8 cellular contexts compared by ENCODE assay signal in genomic region chr17:42744806-42745617, GRCh38. TPM values are rescaled to one million over a fixed set of nuclear protein-coding genes. Genes with fewer than 3 reads are reported as not detected.
DNase-seq lines count a peak whose midpoint lies in the region; ATAC-seq and TF ChIP-seq lines count a peak whose summit lies in the region.

Gene EZH1 (minus strand): TSS chr17:42745040. CDS start chr17:42728941, 16,099 bp downstream.

- no peaks in the 10 kb centered on the region for H3K27me3 ChIP-seq in BE2C
- no peaks in the 10 kb centered on the region for H3K27me3 ChIP-seq in left lung

- H3K36me3 Mint-ChIP-seq in dendritic cell treated with granulocyte-macrophage colony-stimulating factor and Interleukin-4, amounts not matched to agents 40 ng/mL and 50 ng/mL, for 4 days (ENCODE audit: low read depth), result peaks cover 11% of the 10 kb centered on the region

- H3K27ac Mint-ChIP-seq in dendritic cell treated with granulocyte-macrophage colony-stimulating factor and Interleukin-4, amounts not matched to agents 40 ng/mL and 50 ng/mL, for 4 days, result peak within 1 kb of the TSS; percentile 76

- intact Hi-C loops in dendritic cell treated with granulocyte-macrophage colony-stimulating factor and Interleukin-4, amounts not matched to agents 40 ng/mL and 50 ng/mL, for 4 days (cut with micrococcal nuclease), result no loop called here
- intact Hi-C loops in left lung (cut with DNase I), result no loop called here

- peaks cover 4% of the 10 kb centered on the region for H3K9me3 ChIP-seq in BE2C
- no peaks in the 10 kb centered on the region for H3K9me3 ChIP-seq in left lung

- H3K9me3 Mint-ChIP-seq in dendritic cell treated with granulocyte-macrophage colony-stimulating factor and Interleukin-4, amounts not matched to agents 40 ng/mL and 50 ng/mL, for 4 days, result no peaks in the 10 kb centered on the region

- peaks cover 32% of the 10 kb centered on the region for H3K27me3 Mint-ChIP-seq in dendritic cell treated with granulocyte-macrophage colony-stimulating factor and Interleukin-4, amounts not matched to agents 40 ng/mL and 50 ng/mL, for 4 days

- DNase-seq in BE2C (peak; percentile 96), GM19240 (ENCODE audit: insufficient read length, low spot score) (peak; percentile 98), NCI-H774 (lab: John Stamatoyannopoulos, UW) (peak; percentile 98), left lung (peak; percentile 89 to 98)
- peak; percentile 84 to 85 for DNase-seq in activated CD4-positive, alpha-beta T cell treated with anti-CD3 and anti-CD28 coated beads, Interleukin-2, amount 50 U/mL, for 4 hours
- peak; percentile 88 for DNase-seq in stimulated activated CD4-positive, alpha-beta T cell treated with anti-CD3 and anti-CD28 coated beads, Interleukin-2, amount 100 ng/mL, for 4 hours (ENCODE audit: low read depth)

- peak within 1 kb of the TSS; percentile 82 for H3K4me3 Mint-ChIP-seq in dendritic cell treated with granulocyte-macrophage colony-stimulating factor and Interleukin-4, amounts not matched to agents 40 ng/mL and 50 ng/mL, for 4 days

- no peak for TF ChIP-seq CTCF in BE2C (IDR thresholded peaks at IDR 0.05; ENCODE audit: low read depth, low read length)
- peak in 1 of 2 donors; percentile 19 for TF ChIP-seq CTCF in left lung (IDR thresholded peaks at IDR 0.05)

- H3K4me3 ChIP-seq in BE2C (ENCODE audit: low read depth, low read length) (peak within 1 kb of the TSS; percentile 77), left lung (peak within 1 kb of the TSS; percentile 56 to 84)

- H3K4me1 ChIP-seq in BE2C (no peaks in the 10 kb centered on the region), left lung (peaks cover 24 to 39% of the 10 kb centered on the region in 2 donors)

- ATAC-seq in HG03520 (IDR thresholded peaks at IDR 0.05; ENCODE audit: unreplicated experiment), result peak; percentile 75
- peak; percentile 96 for ATAC-seq in left lung

- peak within 1 kb of the TSS; percentile 80 to 84 for H3K27ac ChIP-seq in left lung

- H3K36me3 ChIP-seq in BE2C (no peaks in the 10 kb centered on the region), left lung (no peaks in the 10 kb centered on the region)

- H3K4me1 Mint-ChIP-seq in dendritic cell treated with granulocyte-macrophage colony-stimulating factor and Interleukin-4, amounts not matched to agents 40 ng/mL and 50 ng/mL, for 4 days (ENCODE audit: low read depth), result peaks cover 16% of the 10 kb centered on the region

RNA-seq across cellular contexts. Expression of gene EZH1, which starts in this region (rescaled TPM):
- 17.1 TPM for polyA plus RNA-seq in BE2C (2012; ENCODE audit: insufficient read depth, insufficient read length, low read depth)
- 10 to 100 TPM; 31.5 to 43.2 TPM for total RNA-seq in left lung

Comparison
In these comparisons a context has a peak if more than half of its experiments do, and no peak if none do; other contexts are left out.
1. Peak in every context shown above with its lines: DNase-seq, ATAC-seq, H3K4me3 ChIP-seq and H3K27ac ChIP-seq.